In genomic region chr19:48805452-48805851, GRCh38 we compare ENCODE assay signal across 29 cellular contexts. TPM values are rescaled to one million over a fixed set of nuclear protein-coding genes. Genes with fewer than 3 reads are reported as not detected.
"Had no signal": no experiment of that assay in that cellular context is flagged by ENCODE, and none has a peak within 500 bp of the region (broad histone marks: within the 10 kb centered on the region; RNA-seq: fewer than 3 reads in every experiment).

No MANE protein-coding gene starts in this region.

- H3K36me3 Mint-ChIP-seq: natural killer cell treated with Interleukin-12 subunit alpha and Interleukin-12 subunit beta and Interleukin-15 and Interleukin-18, amount 100 ng/mL, for 72 hours had no signal

- H3K27ac ChIP-seq: epithelial cell of prostate, esophagus squamous epithelium, gastroesophageal sphincter, hepatocyte, spleen, thoracic aorta, transverse colon had no signal

- H3K9me3 ChIP-seq: esophagus squamous epithelium, gastroesophageal sphincter, spleen, thoracic aorta, transverse colon had no signal

- DNase-seq: cortex of kidney; effector memory CD4-positive, alpha-beta T cell; esophagus squamous epithelium; foreskin fibroblast; mammary epithelial cell; midbrain; spleen; stimulated activated CD4-positive, alpha-beta T cell treated with anti-CD3 and anti-CD28 coated beads, Interleukin-15, amount 100 ng/mL, for 24 hours; stimulated activated CD4-positive, alpha-beta T cell treated with anti-CD3 and anti-CD28 coated beads, Interleukin-1b, Interleukin-23, amount 100 ng/mL, for 48 hours; stimulated activated CD4-positive, alpha-beta T cell treated with anti-CD3 and anti-CD28 coated beads, Interleukin-4, amount 100 ng/mL, for 4 hours; stimulated activated naive B cell treated with anti-CD40 and anti-IgM and Interleukin-4, amounts not matched to agents 10 μg/mL and 1 μg/mL and 100 μg/mL, for 72 hours; stimulated activated naive CD8-positive, alpha-beta T cell treated with anti-CD3 and anti-CD28 coated beads, Interleukin-15, amount 100 ng/mL, for 72 hours; transverse colon had no signal

- H3K27ac Mint-ChIP-seq: natural killer cell treated with Interleukin-12 subunit alpha and Interleukin-12 subunit beta and Interleukin-15 and Interleukin-18, amount 100 ng/mL, for 72 hours; stimulated activated naive B cell treated with anti-CD40 and anti-IgM and Interleukin-4, amounts not matched to agents 10 μg/mL and 1 μg/mL and 100 μg/mL, for 72 hours; stimulated activated naive CD8-positive, alpha-beta T cell treated with anti-CD3 and anti-CD28 coated beads, Interleukin-15, amount 100 ng/mL, for 72 hours had no signal

- H3K4me3 Mint-ChIP-seq: natural killer cell treated with Interleukin-12 subunit alpha and Interleukin-12 subunit beta and Interleukin-15 and Interleukin-18, amount 100 ng/mL, for 72 hours; stimulated activated naive B cell treated with anti-CD40 and anti-IgM and Interleukin-4, amounts not matched to agents 10 μg/mL and 1 μg/mL and 100 μg/mL, for 72 hours; stimulated activated naive CD8-positive, alpha-beta T cell treated with anti-CD3 and anti-CD28 coated beads, Interleukin-15, amount 100 ng/mL, for 72 hours had no signal

- H3K27me3 Mint-ChIP-seq: natural killer cell treated with Interleukin-12 subunit alpha and Interleukin-12 subunit beta and Interleukin-15 and Interleukin-18, amount 100 ng/mL, for 72 hours; stimulated activated naive B cell treated with anti-CD40 and anti-IgM and Interleukin-4, amounts not matched to agents 10 μg/mL and 1 μg/mL and 100 μg/mL, for 72 hours; stimulated activated naive CD8-positive, alpha-beta T cell treated with anti-CD3 and anti-CD28 coated beads, Interleukin-15, amount 100 ng/mL, for 72 hours had no signal

- ATAC-seq: gastroesophageal sphincter; left lobe of liver; natural killer cell treated with Interleukin-12 subunit alpha and Interleukin-12 subunit beta and Interleukin-15 and Interleukin-18, amount 100 ng/mL, for 72 hours; sciatic nerve; stimulated activated naive B cell treated with anti-CD40 and anti-IgM and Interleukin-4, amounts not matched to agents 10 μg/mL and 1 μg/mL and 100 μg/mL, for 72 hours; stimulated activated naive CD8-positive, alpha-beta T cell treated with anti-CD3 and anti-CD28 coated beads, Interleukin-15, amount 100 ng/mL, for 72 hours had no signal

- FAIRE-seq: endometrium had no signal

- H3K4me3 ChIP-seq: esophagus squamous epithelium, gastroesophageal sphincter, hepatocyte, spleen, thoracic aorta, transverse colon had no signal

- H3K36me3 ChIP-seq: transverse colon had no signal

- H3K9me3 Mint-ChIP-seq: natural killer cell treated with Interleukin-12 subunit alpha and Interleukin-12 subunit beta and Interleukin-15 and Interleukin-18, amount 100 ng/mL, for 72 hours; stimulated activated naive B cell treated with anti-CD40 and anti-IgM and Interleukin-4, amounts not matched to agents 10 μg/mL and 1 μg/mL and 100 μg/mL, for 72 hours; stimulated activated naive CD8-positive, alpha-beta T cell treated with anti-CD3 and anti-CD28 coated beads, Interleukin-15, amount 100 ng/mL, for 72 hours had no signal

RNA-seq across cellular contexts. Expression of gene FGF21, which starts 50.1 kb away (rescaled TPM):
- total RNA-seq: cardiac septum; chondrocyte; esophagus squamous epithelium; gastroesophageal sphincter; hepatocyte; lower leg skin; mammary epithelial cell; natural killer cell treated with Interleukin-12 subunit alpha and Interleukin-12 subunit beta and Interleukin-15 and Interleukin-18, amount 100 ng/mL, for 72 hours; omental fat pad; pulmonary artery endothelial cell; sciatic nerve; skeletal muscle tissue; spleen; subcutaneous adipose tissue; thoracic aorta; transverse colon; urinary bladder had no signal
- polyA plus RNA-seq: hepatocyte, mammary epithelial cell, spleen, urinary bladder had no signal

RNA-seq across cellular contexts. Expression of gene IZUMO1, which starts 58.7 kb away (rescaled TPM):
- total RNA-seq: chondrocyte; left lobe of liver; lower leg skin; natural killer cell treated with Interleukin-12 subunit alpha and Interleukin-12 subunit beta and Interleukin-15 and Interleukin-18, amount 100 ng/mL, for 72 hours; thoracic aorta; transverse colon; urinary bladder had no signal
- polyA plus RNA-seq: urinary bladder had no signal
